Comparison of ENCODE assay signal across 13 cellular contexts in genomic region chr1:154548028-154548427, GRCh38. TPM values are rescaled to one million over a fixed set of nuclear protein-coding genes. Genes with fewer than 3 reads are reported as not detected.
DNase-seq lines count a peak whose midpoint lies in the region; ATAC-seq and TF ChIP-seq lines count a peak whose summit lies in the region.
"Had no signal": no experiment of that assay in that cellular context is flagged by ENCODE, and none has a peak within 500 bp of the region (broad histone marks: within the 10 kb centered on the region; RNA-seq: fewer than 3 reads in every experiment).

No MANE protein-coding gene starts in this region.

- H3K27ac Mint-ChIP-seq in activated T-cell treated with anti-CD3 and anti-CD28 coated beads, Interleukin-2, amount 50 U/mL, for 24 hours: peak overlapping the region; percentile 13
- H3K27ac Mint-ChIP-seq: GM23338 had no signal

- H3K27me3 Mint-ChIP-seq in activated T-cell treated with anti-CD3 and anti-CD28 coated beads, Interleukin-2, amount 50 U/mL, for 24 hours: no peaks in the 10 kb centered on the region

- peaks cover 26% of the 10 kb centered on the region for H3K4me1 Mint-ChIP-seq in activated T-cell treated with anti-CD3 and anti-CD28 coated beads, Interleukin-2, amount 50 U/mL, for 24 hours (ENCODE audit: low read depth)

- TF ChIP-seq CTCF in spleen (IDR thresholded peaks at IDR 0.05 in 8 of 11, conservative IDR thresholded peaks at IDR 0.05 in 3 of 11): no peak

- intact Hi-C loops in spleen (cut with DNase I; ENCODE audit: low total_unique reads): loop anchor here (5.0 kb wide), 1 partner anchor 66 kb away; no protein-coding TSS in a partner anchor

- no peak for TF ChIP-seq POLR2A in spleen (IDR thresholded peaks at IDR 0.05)

- DNase-seq in activated T-cell treated with anti-CD3 and anti-CD28 coated beads, Interleukin-2, amount 50 U/mL, for 24 hours: no peak
- no peak for DNase-seq in activated T-cell treated with anti-CD3 and anti-CD28 coated beads, Interleukin-2, amount 50 U/mL, for 48 hours
- DNase-seq in spleen: peak; percentile 17
- DNase-seq: activated gamma-delta T cell; central memory CD4-positive, alpha-beta T cell; DMS 273 treated with DMSO at 0.1 percent for 48 hours; MM.1S; retina; T-cell had no signal

- 25 to 64% (median 41%) methylated on average over 1 of the region's 1 CpG for WGBS in spleen, 5 donors

- H3K36me3 ChIP-seq in spleen: peaks cover 15 to 51% (median 47%) of the 10 kb centered on the region in 6 donors

- H3K9me3 ChIP-seq in spleen: no peaks in the 10 kb centered on the region
- H3K9me3 ChIP-seq: suprapubic skin had no signal

- H3K4me3 Mint-ChIP-seq in activated T-cell treated with anti-CD3 and anti-CD28 coated beads, Interleukin-2, amount 50 U/mL, for 24 hours: no peak overlapping the region
- H3K4me3 Mint-ChIP-seq: GM23338, T-cell had no signal

- no peak overlapping the region for H3K4me3 ChIP-seq in spleen
- H3K4me3 ChIP-seq: GM23338, suprapubic skin had no signal

- H3K4me1 ChIP-seq in spleen: peaks cover 0 to 41% (median 11%) of the 10 kb centered on the region in 6 donors

- H3K9me3 Mint-ChIP-seq in activated T-cell treated with anti-CD3 and anti-CD28 coated beads, Interleukin-2, amount 50 U/mL, for 24 hours: no peaks in the 10 kb centered on the region
- H3K9me3 Mint-ChIP-seq: GM23338, T-cell had no signal

- peaks cover 49% of the 10 kb centered on the region for H3K36me3 Mint-ChIP-seq in activated T-cell treated with anti-CD3 and anti-CD28 coated beads, Interleukin-2, amount 50 U/mL, for 24 hours (ENCODE audit: low read depth)

- no peaks in the 10 kb centered on the region for H3K27me3 ChIP-seq in spleen (replicated peaks in 1 of 7)
- H3K27me3 ChIP-seq: suprapubic skin had no signal

- peak overlapping the region in 4 of 8 donors; percentile 1 to 53 (median 40) for H3K27ac ChIP-seq in spleen
- H3K27ac ChIP-seq: suprapubic skin had no signal

- ATAC-seq in GM21786 (IDR thresholded peaks at IDR 0.05; ENCODE audit: unreplicated experiment): no peak
- ATAC-seq: GM23338, T-cell had no signal

RNA-seq across cellular contexts. Expression of gene UBE2Q1, which starts 10.4 kb away (rescaled TPM):
- 100 to 1,000 TPM in 2 of 7 donors, 10 to 100 TPM in 5; 45.0 to 119 (median 95.1) TPM for total RNA-seq in spleen
- 10 to 100 TPM; 25.8 to 40.3 (median 30.0) TPM for polyA plus RNA-seq in spleen

RNA-seq across cellular contexts. Expression of gene CHRNB2, which starts 19.6 kb away (rescaled TPM):
- under 1 TPM in 2 of 7 donors, not detected in 5; 0.18 to 0.32 TPM for total RNA-seq in spleen
- under 1 TPM in 1 of 3 donors, not detected in 2; 0.03 TPM for polyA plus RNA-seq in spleen
- total RNA-seq: epithelial cell of proximal tubule had no signal

RNA-seq across cellular contexts. Expression of gene SHE, which starts 45.8 kb away (rescaled TPM):
- total RNA-seq in spleen: 10 to 100 TPM; 25.0 to 54.7 (median 35.7) TPM
- polyA plus RNA-seq in spleen: 10 to 100 TPM in 2 of 3 donors, 1 to 10 TPM in 1; 8.2 to 20.5 (median 14.0) TPM

RNA-seq across cellular contexts. Expression of gene TDRD10, which starts 46.0 kb away (rescaled TPM):
- 10 to 100 TPM in 2 of 7 donors, 1 to 10 TPM in 5; 2.4 to 14.0 (median 8.3) TPM for total RNA-seq in spleen
- polyA plus RNA-seq in spleen: 10 to 100 TPM in 2 of 3 donors, 1 to 10 TPM in 1; 4.9 to 12.8 (median 12.0) TPM
- total RNA-seq: epithelial cell of proximal tubule, GM23338, T-cell had no signal

RNA-seq across cellular contexts. Expression of gene ADAR, which starts 60.0 kb away (rescaled TPM):
- total RNA-seq in spleen: 100 to 1,000 TPM; 218 to 249 (median 229) TPM
- 10 to 100 TPM; 25.6 to 61.3 (median 29.4) TPM for polyA plus RNA-seq in spleen
